8 cellular contexts compared by ENCODE assay signal in the genomic region with DNA sequence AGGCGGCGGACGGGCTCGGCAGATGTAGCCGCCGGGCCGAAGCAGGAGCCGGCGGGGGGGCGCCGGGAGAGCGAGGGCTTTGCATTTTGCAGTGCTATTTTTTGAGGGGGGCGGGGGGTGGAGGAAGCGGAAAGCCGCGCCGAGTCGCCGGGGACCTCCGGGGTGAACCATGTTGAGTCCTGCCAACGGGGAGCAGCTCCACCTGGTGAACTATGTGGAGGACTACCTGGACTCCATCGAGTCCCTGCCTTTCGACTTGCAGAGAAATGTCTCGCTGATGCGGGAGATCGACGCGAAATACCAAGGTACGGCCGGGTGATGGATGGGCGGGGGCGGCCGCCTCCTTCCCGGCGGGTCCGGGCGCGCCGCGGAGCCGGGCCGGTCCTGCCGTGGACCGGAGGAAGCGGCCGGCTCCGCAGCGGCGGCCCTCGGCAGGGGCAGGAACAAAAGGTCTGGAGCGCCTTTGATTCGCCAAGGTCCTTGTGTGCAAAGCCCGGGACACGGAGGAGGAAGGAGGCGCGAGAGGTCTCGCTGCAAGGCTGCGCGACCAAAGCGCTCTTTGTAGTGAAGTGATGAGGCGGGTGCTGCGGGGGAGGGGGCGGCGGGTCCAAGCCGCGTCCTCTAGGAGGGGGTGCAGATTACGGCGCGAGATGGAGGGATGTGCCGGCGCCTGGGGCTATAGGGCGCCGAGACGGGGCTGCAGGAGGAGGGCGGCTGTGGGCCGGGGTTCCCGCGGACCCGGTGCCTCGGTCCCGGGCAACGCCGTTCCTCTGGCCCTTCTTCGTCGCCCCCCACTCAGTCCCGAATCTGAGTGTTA. TPM values are rescaled to one million over a fixed set of nuclear protein-coding genes. Genes with fewer than 3 reads are reported as not detected.
DNase-seq lines count a peak whose midpoint lies in the region; TF ChIP-seq lines count a peak whose summit lies in the region.

No MANE protein-coding gene starts in this region.

- H3K9ac ChIP-seq in colonic mucosa (ENCODE audit: low read depth in 2 of 2, low read length in 2 of 2), result peak overlapping the region; percentile 91 to 97

- no peaks in the 10 kb centered on the region for H3K27me3 ChIP-seq in MG63
- H3K27me3 ChIP-seq in colonic mucosa, result no peaks in the 10 kb centered on the region

- H3K36me3 ChIP-seq in MG63 (peaks cover 2% of the 10 kb centered on the region), colonic mucosa (no peaks in the 10 kb centered on the region)

- no peaks in the 10 kb centered on the region for H3K27me3 Mint-ChIP-seq in Calu3 (ENCODE audit: unreplicated experiment)

- intact Hi-C loops in Calu3 (cut with micrococcal nuclease; ENCODE audit: unreplicated experiment) (no loop called here), colonic mucosa (cut with DNase I) (no loop called here), lower leg skin (cut with DNase I; ENCODE audit: low total_unique reads) (no loop called here)

- peaks cover 3% of the 10 kb centered on the region for H3K4me1 ChIP-seq in colonic mucosa

- peaks cover 45% of the 10 kb centered on the region for H3K36me3 Mint-ChIP-seq in Calu3 (ENCODE audit: insufficient read depth, unreplicated experiment)

- no peaks in the 10 kb centered on the region for H3K4me1 Mint-ChIP-seq in Calu3 (ENCODE audit: low read depth, unreplicated experiment)

- CTCF ChIA-PET in Calu3 (lab: Charles Lee), result no interaction called here

- no peak overlapping the region for H3K27ac Mint-ChIP-seq in Calu3 (ENCODE audit: unreplicated experiment)

- TF ChIP-seq CTCF in Calu3 (IDR thresholded peaks at IDR 0.05; ENCODE audit: unreplicated experiment), result no peak
- no peak for TF ChIP-seq CTCF in colonic mucosa (IDR thresholded peaks at IDR 0.05)
- no peak for TF ChIP-seq CTCF in lower leg skin (IDR thresholded peaks at IDR 0.05)

- no peaks in the 10 kb centered on the region for H3K9me3 ChIP-seq in MG63
- H3K9me3 ChIP-seq in colonic mucosa, result no peaks in the 10 kb centered on the region

- H3K4me3 ChIP-seq in MG63 (peak overlapping the region; percentile 85), colonic mucosa (peak overlapping the region; percentile 92), lower leg skin (ENCODE audit: low read depth, poor library complexity, severe bottlenecking) (peak overlapping the region; percentile 90)

- no peak for TF ChIP-seq POLR2A in lower leg skin (IDR thresholded peaks at IDR 0.05)

- H3K27ac ChIP-seq in colonic mucosa, result peak overlapping the region; percentile 100

- H3K9me3 Mint-ChIP-seq in Calu3 (ENCODE audit: low read depth, unreplicated experiment), result no peaks in the 10 kb centered on the region

- no peak for DNase-seq in Calu3
- peak; percentile 50 for DNase-seq in MG63
- DNase-seq in activated CD4-positive, alpha-beta T cell treated with anti-CD3 and anti-CD28 coated beads for 48 hours, result peak; percentile 76
- DNase-seq in colonic mucosa, result peak; percentile 63
- DNase-seq in lower leg skin (ENCODE audit: low spot score in 2 of 2), result peak; percentile 57 to 89
- DNase-seq in stimulated activated CD4-positive, alpha-beta T cell treated with anti-CD3 and anti-CD28 coated beads, Interleukin-4, amount 100 ng/mL, for 48 hours (ENCODE audit: low read depth in 2 of 2), result peak; percentile 55 to 56
- no peak for DNase-seq in NCI-H1048 (lab: John Stamatoyannopoulos, UW)
- DNase-seq in NCI-H187 treated with DMSO at 0.1 percent for 48 hours (lab: John Stamatoyannopoulos, UW), result no peak

- BruUV-seq in Calu3 (replicated peaks; lab: Mats Ljungman, UMichigan), result no TSS peak

- 0% methylated on average over 67 to 72 of the region's 86 CpGs for WGBS in lower leg skin, 2 donors

- peak overlapping the region; percentile 90 for H3K4me3 Mint-ChIP-seq in Calu3 (ENCODE audit: low read depth, unreplicated experiment)

RNA-seq across cellular contexts. Expression of gene ING1, which starts 0.7 kb away (rescaled TPM):
- total RNA-seq in Calu3 (2022), result 8.4 and 8.9 TPM in 2 replicates
- 5.2 and 14.7 TPM in 2 replicates for total RNA-seq in MG63 (2014; rRNA removed; shearing (Covaris generic); ENCODE audit: low replicate concordance)
- 10 to 100 TPM; 17.4 to 17.9 TPM for total RNA-seq in colonic mucosa
- total RNA-seq in lower leg skin, result 10 to 100 TPM; 10.6 to 26.1 (median 13.7) TPM

RNA-seq across cellular contexts. Expression of gene CARS2, which starts 8.3 kb away (rescaled TPM):
- total RNA-seq in Calu3 (2022), result 19.4 and 24.8 TPM in 2 replicates
- total RNA-seq in MG63 (2014; rRNA removed; shearing (Covaris generic); ENCODE audit: low replicate concordance), result 147 and 177 TPM in 2 replicates
- 10 to 100 TPM; 43.0 to 82.6 TPM for total RNA-seq in colonic mucosa
- total RNA-seq in lower leg skin, result 10 to 100 TPM; 33.9 to 64.7 (median 51.8) TPM

Comparison
In these comparisons a context has a peak if more than half of its experiments do, and no peak if none do; other contexts are left out.
1. DNase-seq: peak in MG63 (single experiment), activated CD4-positive, alpha-beta T cell treated with anti-CD3 and anti-CD28 coated beads for 48 hours (single experiment), colonic mucosa (single experiment), lower leg skin (2 of 2) and stimulated activated CD4-positive, alpha-beta T cell treated with anti-CD3 and anti-CD28 coated beads, Interleukin-4, amount 100 ng/mL, for 48 hours (2 of 2); none in Calu3 (single experiment), NCI-H1048 (single experiment) and NCI-H187 treated with DMSO at 0.1 percent for 48 hours (single experiment).
2. Peak in every context shown above with its lines, with median percentiles within 50 percentile points of each other: H3K4me3 ChIP-seq.